In genomic region chr3:28243424-28244106, GRCh38 we compare ENCODE assay signal across 15 cellular contexts. TPM values are rescaled to one million over a fixed set of nuclear protein-coding genes. Genes with fewer than 3 reads are reported as not detected.
DNase-seq lines count a peak whose midpoint lies in the region; ATAC-seq and TF ChIP-seq lines count a peak whose summit lies in the region.
"Had no signal": no experiment of that assay in that cellular context is flagged by ENCODE, and none has a peak within 500 bp of the region (broad histone marks: within the 10 kb centered on the region; RNA-seq: fewer than 3 reads in every experiment).

No MANE protein-coding gene starts in this region.

- no peak overlapping the region for H2AFZ ChIP-seq in PC-9

- peaks cover 16% of the 10 kb centered on the region; the same call in 1 of the 2 replicates for H3K4me1 ChIP-seq in PC-9 (replicated peaks; ENCODE audit: insufficient read depth)

- H3K9me3 ChIP-seq in PC-9 (ENCODE audit: insufficient read depth, low read depth), result no peaks in the 10 kb centered on the region
- H3K9me3 ChIP-seq: ovary had no signal

- peaks cover 50% of the 10 kb centered on the region for H3K4me1 Mint-ChIP-seq in activated T-cell treated with anti-CD3 and anti-CD28 coated beads, Interleukin-2, amount 50 U/mL, for 72 hours (ENCODE audit: low read depth)
- peaks cover 67% of the 10 kb centered on the region for H3K4me1 Mint-ChIP-seq in activated naive CD8-positive, alpha-beta T cell treated with anti-CD3 and anti-CD28 coated beads, Interleukin-2, amount 50 U/mL, for 24 hours
- peaks cover 70% of the 10 kb centered on the region for H3K4me1 Mint-ChIP-seq in stimulated activated effector memory CD8-positive, alpha-beta T cell treated with anti-CD3 and anti-CD28 coated beads, Interleukin-12 subunit alpha, Interleukin-12 subunit beta, amount 100 ng/mL, for 72 hours

- peaks cover 65% of the 10 kb centered on the region for H3K79me2 ChIP-seq in PC-9 (ENCODE audit: low read depth)

- no peaks in the 10 kb centered on the region for H3K27me3 Mint-ChIP-seq in activated T-cell treated with anti-CD3 and anti-CD28 coated beads, Interleukin-2, amount 50 U/mL, for 72 hours (ENCODE audit: low read depth)
- H3K27me3 Mint-ChIP-seq in activated naive CD8-positive, alpha-beta T cell treated with anti-CD3 and anti-CD28 coated beads, Interleukin-2, amount 50 U/mL, for 24 hours, result no peaks in the 10 kb centered on the region

- DNase-seq in activated T-cell treated with anti-CD3 and anti-CD28 coated beads, Interleukin-2, amount 50 U/mL, for 72 hours, result no peak
- DNase-seq in activated T-cell treated with anti-CD3 and anti-CD28 coated beads, Interleukin-2, amount 50 U/mL, for 1 hour, result no peak
- peak; percentile 4 for DNase-seq in NOMO-1 treated with dmso at 0.1 percent for 144 hours (lab: John Stamatoyannopoulos, UW; ENCODE audit: unreplicated experiment)
- DNase-seq in activated naive CD8-positive, alpha-beta T cell treated with anti-CD3 and anti-CD28 coated beads, Interleukin-2, amount 50 U/mL, for 24 hours, result no peak
- no peak for DNase-seq in stimulated activated effector memory CD8-positive, alpha-beta T cell treated with anti-CD3 and anti-CD28 coated beads, Interleukin-12 subunit alpha, Interleukin-12 subunit beta, amount 100 ng/mL, for 72 hours (ENCODE audit: low spot score in 2 of 2)
- DNase-seq in SHP77 treated with DMSO at 0.1 percent for 48 hours (lab: John Stamatoyannopoulos, UW), result no peak
- no peak for DNase-seq in COLO668 (lab: John Stamatoyannopoulos, UW; ENCODE audit: unreplicated experiment)
- no peak for DNase-seq in PC-9
- DNase-seq: effector CD8-positive, alpha-beta T cell; IMR-90; NCI-H1694 treated with DMSO at 0.1 percent for 48 hours; NCI-H524; stimulated activated CD4-positive, alpha-beta T cell treated with anti-CD3 and anti-CD28 coated beads, Interleukin-12 subunit alpha, Interleukin-12 subunit beta, amount 100 ng/mL, for 4 hours had no signal

- H3K27ac ChIP-seq in PC-9, result no peak overlapping the region
- H3K27ac ChIP-seq: ovary, VCaP had no signal

- H3K36me3 ChIP-seq in PC-9 (ENCODE audit: low read depth), result no peaks in the 10 kb centered on the region
- H3K36me3 ChIP-seq: ovary had no signal

- CTCF ChIA-PET in PC-9 (lab: Charles Lee), result no interaction called here

- no peaks in the 10 kb centered on the region for H3F3A ChIP-seq in PC-9 (ENCODE audit: insufficient read depth, low read depth)

- H3K27ac Mint-ChIP-seq in activated T-cell treated with anti-CD3 and anti-CD28 coated beads, Interleukin-2, amount 50 U/mL, for 72 hours, result peak overlapping the region; percentile 31
- peak overlapping the region; percentile 18 for H3K27ac Mint-ChIP-seq in activated naive CD8-positive, alpha-beta T cell treated with anti-CD3 and anti-CD28 coated beads, Interleukin-2, amount 50 U/mL, for 24 hours
- peak overlapping the region; percentile 32 for H3K27ac Mint-ChIP-seq in stimulated activated effector memory CD8-positive, alpha-beta T cell treated with anti-CD3 and anti-CD28 coated beads, Interleukin-12 subunit alpha, Interleukin-12 subunit beta, amount 100 ng/mL, for 72 hours

- H4K20me1 ChIP-seq in PC-9 (ENCODE audit: insufficient read depth), result peaks cover 4% of the 10 kb centered on the region

- H3K9me3 Mint-ChIP-seq in activated T-cell treated with anti-CD3 and anti-CD28 coated beads, Interleukin-2, amount 50 U/mL, for 72 hours, result peaks cover 1 to 2% of the 10 kb centered on the region in 2 donors
- peaks cover 6% of the 10 kb centered on the region for H3K9me3 Mint-ChIP-seq in activated naive CD8-positive, alpha-beta T cell treated with anti-CD3 and anti-CD28 coated beads, Interleukin-2, amount 50 U/mL, for 24 hours
- H3K9me3 Mint-ChIP-seq in stimulated activated effector memory CD8-positive, alpha-beta T cell treated with anti-CD3 and anti-CD28 coated beads, Interleukin-12 subunit alpha, Interleukin-12 subunit beta, amount 100 ng/mL, for 72 hours, result no peaks in the 10 kb centered on the region

- peaks cover 4 to 8% of the 10 kb centered on the region in 2 donors for H3K36me3 Mint-ChIP-seq in activated T-cell treated with anti-CD3 and anti-CD28 coated beads, Interleukin-2, amount 50 U/mL, for 72 hours (ENCODE audit: insufficient read depth in 2 of 2)
- H3K36me3 Mint-ChIP-seq in activated naive CD8-positive, alpha-beta T cell treated with anti-CD3 and anti-CD28 coated beads, Interleukin-2, amount 50 U/mL, for 24 hours (ENCODE audit: low read depth), result peaks cover 10% of the 10 kb centered on the region
- H3K36me3 Mint-ChIP-seq in stimulated activated effector memory CD8-positive, alpha-beta T cell treated with anti-CD3 and anti-CD28 coated beads, Interleukin-12 subunit alpha, Interleukin-12 subunit beta, amount 100 ng/mL, for 72 hours, result peaks cover 12% of the 10 kb centered on the region

- POLR2A ChIA-PET in PC-9 (lab: Charles Lee; ENCODE audit: unreplicated experiment), result no interaction called here

- peak overlapping the region; percentile 25 to 32 for H3K4me3 Mint-ChIP-seq in activated T-cell treated with anti-CD3 and anti-CD28 coated beads, Interleukin-2, amount 50 U/mL, for 72 hours
- peak overlapping the region; percentile 5 for H3K4me3 Mint-ChIP-seq in activated naive CD8-positive, alpha-beta T cell treated with anti-CD3 and anti-CD28 coated beads, Interleukin-2, amount 50 U/mL, for 24 hours
- H3K4me3 Mint-ChIP-seq in stimulated activated effector memory CD8-positive, alpha-beta T cell treated with anti-CD3 and anti-CD28 coated beads, Interleukin-12 subunit alpha, Interleukin-12 subunit beta, amount 100 ng/mL, for 72 hours, result peak overlapping the region; percentile 88

- no peak for TF ChIP-seq CTCF in PC-9 (conservative IDR thresholded peaks at IDR 0.05)

- H3K27me3 ChIP-seq in PC-9 (ENCODE audit: insufficient read depth, low read depth), result no peaks in the 10 kb centered on the region
- H3K27me3 ChIP-seq: ovary had no signal

- H3K9me2 ChIP-seq in PC-9 (ENCODE audit: insufficient read depth), result no peaks in the 10 kb centered on the region

- H3K4me2 ChIP-seq in PC-9, result no peak overlapping the region

- intact Hi-C loops in PC-9 (cut with micrococcal nuclease; ENCODE audit: unreplicated experiment), result loop anchor here (5.0 kb wide), 1 partner anchor 761 kb away; the partner anchor contains the start of gene SLC4A7

- H3K4me3 ChIP-seq in PC-9, result no peak overlapping the region
- H3K4me3 ChIP-seq: ovary had no signal

- no peak for ATAC-seq in activated T-cell treated with anti-CD3 and anti-CD28 coated beads, Interleukin-2, amount 50 U/mL, for 72 hours (replicated peaks in 1 of 2)
- no peak for ATAC-seq in activated naive CD8-positive, alpha-beta T cell treated with anti-CD3 and anti-CD28 coated beads, Interleukin-2, amount 50 U/mL, for 24 hours
- peak; percentile 69 for ATAC-seq in stimulated activated effector memory CD8-positive, alpha-beta T cell treated with anti-CD3 and anti-CD28 coated beads, Interleukin-12 subunit alpha, Interleukin-12 subunit beta, amount 100 ng/mL, for 72 hours

- BruUV-seq in PC-9 (replicated peaks; lab: Mats Ljungman, UMichigan), result no TSS peak

RNA-seq across cellular contexts. Expression of gene CMC1, which starts 2.1 kb away (rescaled TPM):
- total RNA-seq in activated T-cell treated with anti-CD3 and anti-CD28 coated beads, Interleukin-2, amount 50 U/mL, for 72 hours, result 10 to 100 TPM; 22.8 to 24.2 TPM
- 26.7 and 33.8 TPM in 2 replicates for total RNA-seq in PC-9 (2021)

Comparison
In these comparisons a context has a peak if more than half of its experiments do, and no peak if none do; other contexts are left out.
1. H3K4me3 Mint-ChIP-seq: peak in every context shown above with its lines; median percentile 88 in stimulated activated effector memory CD8-positive, alpha-beta T cell treated with anti-CD3 and anti-CD28 coated beads, Interleukin-12 subunit alpha, Interleukin-12 subunit beta, amount 100 ng/mL, for 72 hours; 28 in activated T-cell treated with anti-CD3 and anti-CD28 coated beads, Interleukin-2, amount 50 U/mL, for 72 hours; 5 in activated naive CD8-positive, alpha-beta T cell treated with anti-CD3 and anti-CD28 coated beads, Interleukin-2, amount 50 U/mL, for 24 hours.